28 cellular contexts compared by ENCODE assay signal in genomic region chr9:87128008-87128623, GRCh38.
"Had no signal": no experiment of that assay in that cellular context is flagged by ENCODE, and none has a peak within 500 bp of the region (broad histone marks: within the 10 kb centered on the region; RNA-seq: fewer than 3 reads in every experiment).

No MANE protein-coding gene starts in this region.

- H3K27me3 ChIP-seq: ascending aorta, dorsolateral prefrontal cortex, foreskin keratinocyte, gastrocnemius medialis, heart left ventricle had no signal

- H3K27ac ChIP-seq: ascending aorta, coronary artery, dorsolateral prefrontal cortex, foreskin keratinocyte, gastrocnemius medialis, heart left ventricle, WERI-Rb-1 had no signal

- H3K4me3 ChIP-seq: ascending aorta, coronary artery, dorsolateral prefrontal cortex, gastrocnemius medialis, heart left ventricle had no signal

- ATAC-seq: activated CD4-positive, CD25-positive, alpha-beta regulatory T cell treated with anti-CD3 and anti-CD28 coated beads, Interleukin-2, amount 50 U/mL, for 24 hours; activated CD8-positive, alpha-beta T cell treated with anti-CD3 and anti-CD28 coated beads for 36 hours; activated T-cell treated with anti-CD3 and anti-CD28 coated beads, Interleukin-2, amount 50 U/mL, for 4 hours; activated T-helper 17 cell treated with anti-CD3 and anti-CD28 coated beads, Interleukin-2, amount 50 U/mL, for 72 hours; esophagus mucosa; foreskin keratinocyte; gastrocnemius medialis; heart left ventricle; T-helper 17 cell had no signal

- DNase-seq: activated B cell treated with CpG ODN at 0.5 μM for 24 hours; activated CD4-positive, alpha-beta T cell treated with anti-CD3 and anti-CD28 coated beads for 48 hours; activated CD4-positive, alpha-beta T cell treated with anti-CD3 and anti-CD28 coated beads, Interleukin-2, amount 50 U/mL, for 1 hour; activated CD4-positive, alpha-beta T cell treated with anti-CD3 and anti-CD28 coated beads, Interleukin-2, amount 50 U/mL, for 48 hours; activated CD8-positive, alpha-beta memory T cell treated with anti-CD3 and anti-CD28 coated beads for 24 hours; activated CD8-positive, alpha-beta T cell treated with anti-CD3 and anti-CD28 coated beads for 36 hours; activated effector memory CD4-positive, alpha-beta T cell treated with Interleukin-2 at 50 U/mL for 16 hours; activated gamma-delta T cell treated with Interleukin-2 at 50 U/mL for 16 hours; activated naive CD4-positive, alpha-beta T cell treated with anti-CD3 and anti-CD28 coated beads, Interleukin-2, amount 50 U/mL, for 16 hours; activated naive CD4-positive, alpha-beta T cell treated with Interleukin-2 at 50 U/mL for 16 hours; activated T-cell treated with anti-CD3 and anti-CD28 coated beads, Interleukin-2, amount 50 U/mL, for 4 hours; amygdala; dorsolateral prefrontal cortex; effector memory CD4-positive, alpha-beta T cell; endodermal cell; foreskin keratinocyte; gastrocnemius medialis; glutamatergic neuron; heart left ventricle; T-helper 1 cell; T-helper 17 cell; T1000; WERI-Rb-1 had no signal

- H3K9me3 ChIP-seq: ascending aorta, gastrocnemius medialis had no signal

- H3K4me1 ChIP-seq: gastrocnemius medialis had no signal

- H3K36me3 ChIP-seq: ascending aorta, gastrocnemius medialis, heart left ventricle, WERI-Rb-1 had no signal
